In the genomic region with DNA sequence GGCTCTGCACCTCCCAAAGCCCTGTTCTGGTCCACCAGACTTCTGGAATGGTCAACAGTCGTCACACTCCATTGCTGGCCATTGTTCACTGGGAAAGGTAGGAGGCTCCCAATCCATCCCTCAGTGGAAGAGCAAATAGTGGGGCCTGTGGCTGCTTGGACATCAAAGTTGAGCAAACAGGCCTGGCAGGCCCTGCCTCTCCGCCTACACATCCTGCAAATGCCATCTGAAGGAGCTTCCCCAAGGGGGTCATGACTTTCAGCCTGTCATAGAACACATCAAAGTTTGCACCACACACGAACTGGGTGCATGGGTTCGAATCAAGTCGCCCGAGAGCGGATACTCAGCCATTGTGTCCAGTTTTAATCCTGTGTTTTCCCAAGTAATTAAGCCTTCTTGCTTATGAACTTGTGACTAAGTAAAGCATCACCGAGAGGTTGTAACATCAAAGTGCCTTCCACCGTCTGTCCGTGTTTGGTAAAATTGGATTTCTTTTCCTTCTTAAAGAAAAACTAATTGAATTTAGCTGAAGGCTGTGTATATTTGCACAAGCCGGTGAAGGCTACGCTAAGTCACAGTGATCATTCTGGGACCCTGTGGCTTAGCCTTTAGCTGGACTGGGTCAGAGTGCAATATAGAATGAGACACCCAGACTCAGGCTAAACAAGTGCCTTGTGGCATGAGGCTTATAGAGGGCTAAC, we compare ENCODE assay signal across 12 cellular contexts.
"Had no signal": no experiment of that assay in that cellular context is flagged by ENCODE, and none has a peak within 500 bp of the region (broad histone marks: within the 10 kb centered on the region; RNA-seq: fewer than 3 reads in every experiment).

No MANE protein-coding gene starts in this region.

- H3K27ac ChIP-seq: left ventricle myocardium inferior had no signal

- DNase-seq: activated CD4-positive, alpha-beta T cell treated with anti-CD3 and anti-CD28 coated beads for 48 hours; activated CD8-positive, alpha-beta memory T cell treated with anti-CD3 and anti-CD28 coated beads, Interleukin-2, amount 50 U/mL, for 48 hours; activated CD8-positive, alpha-beta T cell treated with anti-CD3 and anti-CD28 coated beads, Interleukin-2, amount 10 ng/mL, durations not matched to agents 7 days and 5 days; activated naive CD8-positive, alpha-beta T cell treated with anti-CD3 and anti-CD28 coated beads, Interleukin-2, amount 10 ng/mL, durations not matched to agents 7 days and 5 days; anterior cingulate cortex; cerebellar nuclear complex; immature natural killer cell; left ventricle myocardium inferior; stimulated activated CD4-positive, alpha-beta T cell treated with anti-CD3 and anti-CD28 coated beads, Interleukin-4, amount 100 ng/mL, for 1 hour; stimulated activated CD8-positive, alpha-beta memory T cell treated with anti-CD3 and anti-CD28 coated beads, Interleukin-4, amount 100 ng/mL, for 48 hours; T-helper 9 cell had no signal

- H3K4me3 ChIP-seq: left ventricle myocardium inferior had no signal

- ATAC-seq: activated CD8-positive, alpha-beta T cell treated with anti-CD3 and anti-CD28 coated beads, Interleukin-2, amount 10 ng/mL, durations not matched to agents 7 days and 5 days had no signal

- FAIRE-seq: urothelium cell line had no signal

- H3K9me3 ChIP-seq: left ventricle myocardium inferior had no signal
